2 cellular contexts compared by ENCODE assay signal in genomic region chr2:138023298-138023697, GRCh38.
A peak's percentile ranks its signal among the peaks of the same experiment; 100 is the strongest.
TF ChIP-seq lines count a peak whose summit lies in the region.

No MANE protein-coding gene starts in this region.

TF ChIP-seq in K562, 482 proteins besides CTCF, POLR2A, EP300 and RAD21 (continues in another document):
- TF ChIP-seq MTA1 (IDR thresholded peaks at IDR 0.05; ENCODE audit: borderline replicate concordance): peak; percentile 22; the same call in 1 of the 2 replicates
- TF ChIP-seq JUND (IDR thresholded peaks at IDR 0.05; ENCODE audit: borderline replicate concordance, low read depth, low read length): peak; percentile 55; the same call in 1 of the 2 replicates
- peak; percentile 75; the same call in 2 of the 3 replicates for TF ChIP-seq JUND (tag; IDR thresholded peaks at IDR 0.05; ENCODE audit: borderline replicate concordance, low read depth, low read length)
- TF ChIP-seq MAFK (IDR thresholded peaks at IDR 0.05; ENCODE audit: low read length): peak; percentile 84
- peak; percentile 64 for TF ChIP-seq FOSL1 (tag; conservative IDR thresholded peaks at IDR 0.05)
- peak in 1 of 2 experiments; percentile 62; a peak in 1 of 3 replicates for TF ChIP-seq CBX3 (IDR thresholded peaks at IDR 0.05; ENCODE audit: borderline replicate concordance in 1 of 2, low read length in 2 of 2)
- no peak for TF ChIP-seq XRCC4 (IDR thresholded peaks at IDR 0.05; ENCODE audit: extremely low read depth, insufficient read depth, insufficient read length)
- 0 out of 4 replicates have a peak, but pooled peaks of 1 of the 2 experiments have one; percentile 7 for TF ChIP-seq FOXA3 (CRISPR knock-in tag; conservative IDR thresholded peaks at IDR 0.05 in 1 of 2, IDR thresholded peaks at IDR 0.05 in 1 of 2)
- peak; percentile 54 to 76; a peak in 3 of 4 replicates for TF ChIP-seq TRIM24 (IDR thresholded peaks at IDR 0.05)
- TF ChIP-seq VEZF1 (CRISPR knock-in tag; IDR thresholded peaks at IDR 0.05): peak; percentile 42; the same call in 1 of the 2 replicates
- peak; percentile 86; the same call in 1 of the 2 replicates for TF ChIP-seq LEF1 (IDR thresholded peaks at IDR 0.05)
- TF ChIP-seq ZFP91 (CRISPR knock-in tag; IDR thresholded peaks at IDR 0.05): no peak
- TF ChIP-seq MAFG (tag; conservative IDR thresholded peaks at IDR 0.05): peak; percentile 93
- TF ChIP-seq ZNF24 (IDR thresholded peaks at IDR 0.05): 0 out of 2 replicates have a peak, but pooled peaks have one; percentile 19
- 0 out of 4 replicates have a peak, but pooled peaks of 1 of the 2 experiments have one; percentile 49 for TF ChIP-seq TEAD1 (CRISPR knock-in tag; IDR thresholded peaks at IDR 0.05)
- TF ChIP-seq KDM1A (IDR thresholded peaks at IDR 0.05): peak; percentile 45 to 52; a peak in 3 of 4 replicates
- TF ChIP-seq ZNF316 (IDR thresholded peaks at IDR 0.05): peak; percentile 84
- peak in 1 of 2 experiments; percentile 79; a peak in 1 of 4 replicates for TF ChIP-seq RCOR1 (IDR thresholded peaks at IDR 0.05; ENCODE audit: borderline replicate concordance in 1 of 2, low read depth in 2 of 2, low read length in 2 of 2)
- no peak for TF ChIP-seq MYBL2 (IDR thresholded peaks at IDR 0.05; ENCODE audit: low read depth)
- TF ChIP-seq MYBL2 (CRISPR knock-in tag; IDR thresholded peaks at IDR 0.05; ENCODE audit: borderline replicate concordance): no peak
- TF ChIP-seq POLR3G (IDR thresholded peaks at IDR 0.05; ENCODE audit: extremely low read depth, insufficient read length, insufficient replicate concordance): no peak
- TF ChIP-seq ESRRA (IDR thresholded peaks at IDR 0.05; ENCODE audit: borderline replicate concordance, low read depth): no peak
- TF ChIP-seq NFE2 (IDR thresholded peaks at IDR 0.05; ENCODE audit: low read depth): peak; percentile 95
- TF ChIP-seq ZNF592 (IDR thresholded peaks at IDR 0.05): peak; percentile 67
- TF ChIP-seq CCNT2 (IDR thresholded peaks at IDR 0.05; ENCODE audit: borderline replicate concordance, extremely low read depth, insufficient read length, low read depth, low read length): peak; percentile 32

TF ChIP-seq in neural cell, 6 proteins besides CTCF, POLR2A, EP300 and RAD21:
- TF ChIP-seq POLR2AphosphoS5 (IDR thresholded peaks at IDR 0.05) (peak; percentile 31), REST (IDR thresholded peaks at IDR 0.05; ENCODE audit: borderline replicate concordance) (no peak), MXI1 (conservative IDR thresholded peaks at IDR 0.05; ENCODE audit: poor library complexity, severe bottlenecking) (no peak), EZH2 (IDR thresholded peaks at IDR 0.05; ENCODE audit: borderline replicate concordance, insufficient read depth, low read length, poor library complexity, severe bottlenecking) (no peak), TAF1 (IDR thresholded peaks at IDR 0.05; ENCODE audit: low read depth) (no peak), SMC3 (conservative IDR thresholded peaks at IDR 0.05; ENCODE audit: poor library complexity) (no peak)
